Comparison of ENCODE assay signal across 8 cellular contexts in the genomic region with DNA sequence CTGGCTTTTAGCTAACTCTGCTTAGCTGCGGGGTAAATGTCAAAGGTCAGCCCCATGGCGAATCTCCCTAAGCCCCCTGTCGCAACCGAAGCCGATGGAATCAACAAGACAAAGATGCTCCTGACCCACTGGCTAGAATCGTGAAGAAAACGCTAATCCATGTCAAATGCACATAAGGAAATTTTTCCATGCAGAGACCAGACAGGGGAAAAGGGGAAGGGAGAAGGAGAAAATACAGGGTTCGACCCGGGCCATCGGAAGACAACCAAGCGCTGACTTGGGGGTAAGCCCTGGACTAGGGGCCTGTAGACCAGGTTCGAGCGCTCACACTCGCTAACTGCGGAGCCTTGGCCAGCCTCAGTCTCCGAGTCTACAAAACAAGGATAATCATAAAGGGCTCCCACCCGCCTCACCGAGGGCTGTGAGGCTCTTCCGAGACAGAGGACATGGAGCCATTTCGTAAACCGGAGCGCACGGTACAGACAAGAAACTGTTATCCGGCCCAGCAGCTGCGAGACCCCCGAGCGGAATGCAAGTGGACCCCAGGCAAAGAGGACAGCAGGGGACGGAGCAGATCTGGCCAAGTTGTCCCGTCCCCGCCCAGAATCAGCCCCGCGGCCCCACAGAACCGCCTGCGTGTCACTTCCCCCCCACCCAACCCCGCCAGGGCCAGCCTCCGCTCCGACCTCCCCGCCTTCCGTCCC.
DNase-seq lines count a peak whose midpoint lies in the region; ATAC-seq and TF ChIP-seq lines count a peak whose summit lies in the region.

No MANE protein-coding gene starts in this region.

- ATAC-seq in GM21737 (IDR thresholded peaks at IDR 0.05; ENCODE audit: unreplicated experiment) = peak; percentile 4

- no peak for TF ChIP-seq CTCF in C4-2B (conservative IDR thresholded peaks at IDR 0.05)
- no peak for TF ChIP-seq CTCF in OCI-LY3 (IDR thresholded peaks at IDR 0.05; ENCODE audit: low read depth, low read length)

- H3K9me3 ChIP-seq in OCI-LY3 (ENCODE audit: insufficient read depth, low read length) (no peaks in the 10 kb centered on the region), mucosa of rectum (ENCODE audit: control insufficient read depth in 2 of 2, low read length in 2 of 2) (no peaks in the 10 kb centered on the region)

- H3K4me3 ChIP-seq in OCI-LY3 (ENCODE audit: low read length) (peak overlapping the region; percentile 96), mucosa of rectum (ENCODE audit: low read length in 2 of 2) (peak overlapping the region; percentile 92 to 95)

- H3K36me3 ChIP-seq in OCI-LY3 (replicated peaks; ENCODE audit: low read depth, low read length) = peaks cover 3% of the 10 kb centered on the region
- peaks cover 5 to 11% of the 10 kb centered on the region in 2 donors for H3K36me3 ChIP-seq in mucosa of rectum (ENCODE audit: control insufficient read depth in 2 of 2, insufficient read depth in 2 of 2, low read length in 2 of 2)

- H3K9ac ChIP-seq in OCI-LY3 (ENCODE audit: low read length) (peak overlapping the region; percentile 82), mucosa of rectum (ENCODE audit: low read depth in 1 of 2, low read length in 2 of 2) (peak overlapping the region; percentile 95)

- no peak overlapping the region for H2AFZ ChIP-seq in OCI-LY3 (ENCODE audit: low read depth, low read length)

- DNase-seq in ecto neural progenitor cell (ENCODE audit: low spot score) (peak; percentile 74), NCI-H510A treated with DMSO at 0.1 percent for 48 hours (lab: John Stamatoyannopoulos, UW) (no peak), HuH-7.5 (ENCODE audit: low spot score) (no peak), kidney tubule cell (ENCODE audit: low spot score) (no peak)

- H3K4me1 ChIP-seq in OCI-LY3 (ENCODE audit: low read length) = peaks cover 21% of the 10 kb centered on the region
- H3K4me1 ChIP-seq in mucosa of rectum (ENCODE audit: control insufficient read depth in 2 of 2, insufficient read depth in 2 of 2, low read length in 2 of 2) = peaks cover 17 to 19% of the 10 kb centered on the region in 2 donors

- H4K20me1 ChIP-seq in OCI-LY3 (ENCODE audit: insufficient read depth, low read length) = peaks cover 40% of the 10 kb centered on the region

- H3K27ac ChIP-seq in C4-2B (peak overlapping the region; percentile 82), OCI-LY3 (ENCODE audit: low read length) (no peak overlapping the region), mucosa of rectum (ENCODE audit: low read depth in 2 of 2, low read length in 2 of 2) (peak overlapping the region; percentile 86 to 92)

- H3K27me3 ChIP-seq in OCI-LY3 (ENCODE audit: low read depth, low read length) (no peaks in the 10 kb centered on the region), mucosa of rectum (ENCODE audit: control insufficient read depth in 2 of 2, insufficient read depth in 2 of 2, low read length in 2 of 2) (no peaks in the 10 kb centered on the region)

- H3K79me2 ChIP-seq in OCI-LY3 (ENCODE audit: low read length) = peaks cover 54% of the 10 kb centered on the region

- H3K4me2 ChIP-seq in OCI-LY3 (ENCODE audit: low read length) = peak overlapping the region; percentile 93
